ENCODE assay signal across 1 cellular context in the genomic region with DNA sequence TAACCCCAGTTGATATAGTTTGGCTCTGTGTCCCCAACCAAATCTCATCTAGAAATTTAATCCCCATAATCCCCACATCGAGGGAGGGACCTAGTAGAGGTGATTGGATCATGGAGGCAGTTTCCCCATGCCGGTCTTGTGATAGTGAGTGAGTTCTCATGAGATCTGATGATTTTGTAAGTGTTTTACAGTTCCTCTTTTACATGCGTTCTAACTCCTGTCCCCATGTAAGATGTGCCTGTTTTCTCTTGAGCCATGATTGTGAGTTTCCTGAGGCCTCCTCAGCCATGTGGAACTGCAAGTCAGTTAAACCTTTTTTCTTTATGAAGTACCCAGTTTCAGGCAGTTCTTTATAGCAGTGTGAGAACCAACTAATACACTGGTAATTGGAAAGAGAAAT.
TF ChIP-seq lines count a peak whose summit lies in the region.

No MANE protein-coding gene starts in this region.

TF ChIP-seq in GM23338, 12 proteins besides CTCF, POLR2A, EP300 and RAD21 (continued from another document):
- TF ChIP-seq JUNB (IDR thresholded peaks at IDR 0.05; ENCODE audit: unreplicated experiment) = no peak
- TF ChIP-seq CREB1 (CRISPR knock-in tag; IDR thresholded peaks at IDR 0.05; ENCODE audit: low read depth) = no peak
- no peak for TF ChIP-seq NANOG (IDR thresholded peaks at IDR 0.05; ENCODE audit: borderline replicate concordance)
- TF ChIP-seq STAT1 (IDR thresholded peaks at IDR 0.05; ENCODE audit: unreplicated experiment) = no peak
